8 cellular contexts compared by ENCODE assay signal in genomic region chr7:134458341-134458805, GRCh38. TPM values are rescaled to one million over a fixed set of nuclear protein-coding genes. Genes with fewer than 3 reads are reported as not detected.
DNase-seq lines count a peak whose midpoint lies in the region; ATAC-seq and TF ChIP-seq lines count a peak whose summit lies in the region.

No MANE protein-coding gene starts in this region.

- peak overlapping the region; percentile 79 for H3K27ac Mint-ChIP-seq in activated T-helper 17 cell treated with anti-CD3 and anti-CD28 coated beads, Interleukin-2, amount 50 U/mL, for 72 hours
- H3K27ac Mint-ChIP-seq in neural progenitor cell = peak overlapping the region; percentile 33

- no peaks in the 10 kb centered on the region for H3K27me3 Mint-ChIP-seq in activated T-helper 17 cell treated with anti-CD3 and anti-CD28 coated beads, Interleukin-2, amount 50 U/mL, for 72 hours
- peaks cover 5% of the 10 kb centered on the region for H3K27me3 Mint-ChIP-seq in neural progenitor cell (ENCODE audit: insufficient read depth, low read depth)

- peaks cover 1% of the 10 kb centered on the region for H3K36me3 Mint-ChIP-seq in activated T-helper 17 cell treated with anti-CD3 and anti-CD28 coated beads, Interleukin-2, amount 50 U/mL, for 72 hours (ENCODE audit: low read depth)
- peaks cover 20% of the 10 kb centered on the region for H3K36me3 Mint-ChIP-seq in neural progenitor cell

- DNase-seq in Ammon's horn (ENCODE audit: low spot score) (peak; percentile 62), OCI-LY7 (ENCODE audit: low spot score) (peak; percentile 82), fibroblast of the aortic adventitia (ENCODE audit: low read depth) (peak; percentile 48), neural progenitor cell (ENCODE audit: low spot score) (peak; percentile 82), superior temporal gyrus (ENCODE audit: extremely low spot score) (peak; percentile 56)

- peaks cover 27% of the 10 kb centered on the region for H3K4me1 Mint-ChIP-seq in activated T-helper 17 cell treated with anti-CD3 and anti-CD28 coated beads, Interleukin-2, amount 50 U/mL, for 72 hours
- peaks cover 22% of the 10 kb centered on the region for H3K4me1 Mint-ChIP-seq in neural progenitor cell

- H3K27ac ChIP-seq in OCI-LY7 (ENCODE audit: low read depth, low read length, poor library complexity, severe bottlenecking) (peak overlapping the region; percentile 57), neural progenitor cell (no peak overlapping the region)

- ATAC-seq in GM18873 (IDR thresholded peaks at IDR 0.05; ENCODE audit: low FRiP score, unreplicated experiment) (peak; percentile 39), HG03135 (IDR thresholded peaks at IDR 0.05; ENCODE audit: unreplicated experiment) (peak; percentile 44)
- peak; percentile 52 for ATAC-seq in activated T-helper 17 cell treated with anti-CD3 and anti-CD28 coated beads, Interleukin-2, amount 50 U/mL, for 72 hours (replicated peaks)

- peak overlapping the region; percentile 90 for H3K4me3 Mint-ChIP-seq in activated T-helper 17 cell treated with anti-CD3 and anti-CD28 coated beads, Interleukin-2, amount 50 U/mL, for 72 hours
- peak overlapping the region; percentile 94 for H3K4me3 Mint-ChIP-seq in neural progenitor cell

- intact Hi-C loops in OCI-LY7 (cut with micrococcal nuclease; ENCODE audit: unreplicated experiment) = loop anchor here (5.0 to 10.0 kb wide), 4 partner anchors 189 to 526 kb away; partner anchors contain the start of genes AGBL3 and BPGM

- peaks cover 27% of the 10 kb centered on the region for H3K36me3 ChIP-seq in OCI-LY7 (ENCODE audit: insufficient read depth, low read length)
- H3K36me3 ChIP-seq in neural progenitor cell = no peaks in the 10 kb centered on the region

- H4K20me1 ChIP-seq in OCI-LY7 (ENCODE audit: insufficient read depth, low read length) (0 out of 2 replicates have a peak, but pooled peaks cover 10% of the 10 kb centered on the region), neural progenitor cell (ENCODE audit: low read depth) (peaks cover 11% of the 10 kb centered on the region)

- H3K27me3 ChIP-seq in neural progenitor cell = peaks cover 14% of the 10 kb centered on the region

- H2AFZ ChIP-seq in OCI-LY7 (ENCODE audit: low read length) (peak overlapping the region; percentile 99), neural progenitor cell (replicated peaks) (peak overlapping the region; percentile 77)

- CTCF ChIA-PET in OCI-LY7 (lab: Charles Lee; ENCODE audit: unreplicated experiment) = interaction anchor here (1.6 kb wide), 1 partner anchor 26 kb away, joined by 7 read pairs; no protein-coding TSS in a partner anchor

- no peaks in the 10 kb centered on the region for H3K9me2 ChIP-seq in OCI-LY7 (ENCODE audit: insufficient read depth, low read length)

- peak; percentile 71 for TF ChIP-seq CTCF in OCI-LY7 (conservative IDR thresholded peaks at IDR 0.05; ENCODE audit: low read length)
- TF ChIP-seq CTCF in fibroblast of the aortic adventitia (IDR thresholded peaks at IDR 0.05; ENCODE audit: insufficient read depth, low read length) = peak; percentile 39
- peak; percentile 54 for TF ChIP-seq CTCF in neural progenitor cell (IDR thresholded peaks at IDR 0.05)

- no peaks in the 10 kb centered on the region for H3F3A ChIP-seq in neural progenitor cell (ENCODE audit: low read depth)

- H3K9me3 ChIP-seq in OCI-LY7 (ENCODE audit: low read length) (no peaks in the 10 kb centered on the region), neural progenitor cell (ENCODE audit: low read depth) (no peaks in the 10 kb centered on the region)

- H3K4me1 ChIP-seq in OCI-LY7 (ENCODE audit: insufficient read depth, low read length, poor library complexity, severe bottlenecking) (peaks cover 29% of the 10 kb centered on the region), neural progenitor cell (peaks cover 8% of the 10 kb centered on the region)

- H3K9me3 Mint-ChIP-seq in activated T-helper 17 cell treated with anti-CD3 and anti-CD28 coated beads, Interleukin-2, amount 50 U/mL, for 72 hours = no peaks in the 10 kb centered on the region
- H3K9me3 Mint-ChIP-seq in neural progenitor cell = no peaks in the 10 kb centered on the region

- no TSS peak for BruUV-seq in OCI-LY7 (replicated peaks; lab: Mats Ljungman, UMichigan)

- H3K4me2 ChIP-seq in OCI-LY7 (ENCODE audit: low read length) (peak overlapping the region; percentile 90), neural progenitor cell (peak overlapping the region; percentile 90)

- peak overlapping the region; percentile 8 for H3K9ac ChIP-seq in neural progenitor cell

- POLR2A ChIA-PET in OCI-LY7 (lab: Charles Lee) = interaction anchor here (0.5 to 1.6 kb wide), 6 partner anchors 10 to 417 kb away, joined by 3 to 5 read pairs (median 3); no protein-coding TSS in a partner anchor

- peaks cover 22% of the 10 kb centered on the region for H3K79me2 ChIP-seq in OCI-LY7 (ENCODE audit: insufficient read depth, low read depth, low read length)
- peaks cover 37% of the 10 kb centered on the region for H3K79me2 ChIP-seq in neural progenitor cell (ENCODE audit: low read depth)

- H3K4me3 ChIP-seq in OCI-LY7 (ENCODE audit: low read depth, low read length, poor library complexity, severe bottlenecking) (peak overlapping the region; percentile 96), fibroblast of the aortic adventitia (ENCODE audit: low read depth, low read length) (peak overlapping the region; percentile 92), neural progenitor cell (peak overlapping the region; percentile 78)

RNA-seq across cellular contexts. Expression of gene AKR1B1, which starts 0.5 kb away (rescaled TPM):
- total RNA-seq in OCI-LY7 (2014; rRNA removed; shearing (Covaris generic)) = 66.4 and 75.7 TPM in 2 replicates
- total RNA-seq in OCI-LY7 (2022) (162 and 167 TPM in 2 replicates), fibroblast of the aortic adventitia (ENCODE audit: low replicate concordance) (51.6 and 167 TPM in 2 replicates), neural progenitor cell (ENCODE audit: low replicate concordance) (105 and 153 TPM in 2 replicates)
- 100 to 1,000 TPM in 1 of 2 donors, 10 to 100 TPM in 1; 54.1 to 125 TPM for total RNA-seq in activated T-helper 17 cell treated with anti-CD3 and anti-CD28 coated beads, Interleukin-2, amount 50 U/mL, for 72 hours
